Comparison of ENCODE assay signal across 9 cellular contexts in the genomic region with DNA sequence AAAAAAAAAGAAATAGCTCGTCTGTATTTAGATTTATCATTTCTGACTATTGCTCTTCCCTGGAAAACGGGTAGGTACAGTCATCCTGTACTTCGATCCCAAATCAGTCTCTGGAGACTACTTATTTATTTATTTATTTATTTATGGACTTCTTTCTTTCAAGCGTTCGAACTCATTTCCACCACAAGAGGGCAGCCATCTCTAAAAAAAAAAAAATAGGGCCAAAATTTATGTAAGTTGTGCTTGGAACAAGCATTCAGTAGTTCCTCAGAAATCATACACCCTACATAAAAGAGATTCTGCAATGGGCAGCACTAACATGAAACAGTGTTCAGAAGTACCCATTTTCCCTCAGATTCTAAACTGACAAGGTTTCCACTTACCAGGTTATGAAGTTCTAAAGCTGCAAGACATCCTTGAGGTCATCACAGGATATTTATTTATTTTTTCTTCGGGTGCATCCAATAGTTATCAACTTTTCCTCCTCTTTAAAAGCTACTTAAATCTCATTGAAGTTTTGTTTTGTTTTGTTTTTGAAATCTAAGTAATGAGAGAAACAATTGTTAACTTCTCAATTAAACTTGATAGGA. TPM values are rescaled to one million over a fixed set of nuclear protein-coding genes. Genes with fewer than 3 reads are reported as not detected.
DNase-seq lines count a peak whose midpoint lies in the region; ATAC-seq, FAIRE-seq and TF ChIP-seq lines count a peak whose summit lies in the region.
"Had no signal": no experiment of that assay in that cellular context is flagged by ENCODE, and none has a peak within 500 bp of the region (broad histone marks: within the 10 kb centered on the region; RNA-seq: fewer than 3 reads in every experiment).

No MANE protein-coding gene starts in this region.

- H3K9me3 ChIP-seq in endodermal cell (ENCODE audit: control insufficient read depth, low read length), result no peaks in the 10 kb centered on the region
- no peaks in the 10 kb centered on the region for H3K9me3 ChIP-seq in neutrophil
- no peaks in the 10 kb centered on the region for H3K9me3 ChIP-seq in WERI-Rb-1 (ENCODE audit: severe bottlenecking)

- H3K9me3 Mint-ChIP-seq in endodermal cell, result no peaks in the 10 kb centered on the region
- H3K9me3 Mint-ChIP-seq in stimulated activated naive CD8-positive, alpha-beta T cell treated with anti-CD3 and anti-CD28 coated beads, Interleukin-15, amount 100 ng/mL, for 72 hours, result no peaks in the 10 kb centered on the region

- no peak overlapping the region for H3K9ac ChIP-seq in endodermal cell (ENCODE audit: extremely low read depth, low read length, poor library complexity, severe bottlenecking)

- peaks cover 34% of the 10 kb centered on the region for H3K4me1 Mint-ChIP-seq in endodermal cell
- H3K4me1 Mint-ChIP-seq in stimulated activated naive CD8-positive, alpha-beta T cell treated with anti-CD3 and anti-CD28 coated beads, Interleukin-15, amount 100 ng/mL, for 72 hours, result peaks cover 8% of the 10 kb centered on the region

- FAIRE-seq in D721Med (lab: Jason Lieb, UNC), result no peak

- H3K36me3 Mint-ChIP-seq in endodermal cell (ENCODE audit: low read depth), result peaks cover 18% of the 10 kb centered on the region
- H3K36me3 Mint-ChIP-seq: IgD-negative memory B cell had no signal

- H3K27ac ChIP-seq in endodermal cell (ENCODE audit: low read depth, low read length) (no peak overlapping the region), neutrophil (no peak overlapping the region), WERI-Rb-1 (no peak overlapping the region)

- H3K4me3 ChIP-seq in endodermal cell (ENCODE audit: low read length) (no peak overlapping the region), neutrophil (ENCODE audit: low read depth in 1 of 2, low read length in 1 of 2) (no peak overlapping the region), WERI-Rb-1 (ENCODE audit: low read depth, low read length) (no peak overlapping the region)

- H3K27ac Mint-ChIP-seq in endodermal cell, result no peak overlapping the region
- H3K27ac Mint-ChIP-seq in stimulated activated naive CD8-positive, alpha-beta T cell treated with anti-CD3 and anti-CD28 coated beads, Interleukin-15, amount 100 ng/mL, for 72 hours, result no peak overlapping the region
- H3K27ac Mint-ChIP-seq: IgD-negative memory B cell had no signal

- H3K4me1 ChIP-seq in endodermal cell (ENCODE audit: control insufficient read depth, insufficient read depth, low read length), result peaks cover 8% of the 10 kb centered on the region
- peaks cover 21 to 32% of the 10 kb centered on the region in 2 experiments for H3K4me1 ChIP-seq in neutrophil (ENCODE audit: control insufficient read depth in 1 of 2, insufficient read depth in 1 of 2, low read depth in 1 of 2, low read length in 1 of 2)

- peaks cover 14% of the 10 kb centered on the region for H3K27me3 Mint-ChIP-seq in endodermal cell (ENCODE audit: insufficient read depth)
- H3K27me3 Mint-ChIP-seq in stimulated activated naive CD8-positive, alpha-beta T cell treated with anti-CD3 and anti-CD28 coated beads, Interleukin-15, amount 100 ng/mL, for 72 hours, result peaks cover 47% of the 10 kb centered on the region

- ATAC-seq in stimulated activated naive CD8-positive, alpha-beta T cell treated with anti-CD3 and anti-CD28 coated beads, Interleukin-15, amount 100 ng/mL, for 72 hours, result no peak

- H3K36me3 ChIP-seq in endodermal cell (ENCODE audit: control insufficient read depth, insufficient read depth, low read length), result peaks cover 15% of the 10 kb centered on the region
- no peaks in the 10 kb centered on the region for H3K36me3 ChIP-seq in neutrophil
- no peaks in the 10 kb centered on the region for H3K36me3 ChIP-seq in WERI-Rb-1

- 10 to 33% methylated on average over 2 to 3 of the region's 6 CpGs for WGBS in endodermal cell (ENCODE audit: insufficient coverage in 1 of 2, insufficient read length in 1 of 2), 2 experiments

- TF ChIP-seq CTCF in D721Med (IDR thresholded peaks at IDR 0.05; ENCODE audit: insufficient read depth, missing control alignments), result peak; percentile 55
- peak; percentile 81 for TF ChIP-seq CTCF in endodermal cell (conservative IDR thresholded peaks at IDR 0.05)
- peak; percentile 29 for TF ChIP-seq CTCF in neutrophil (IDR thresholded peaks at IDR 0.05)
- TF ChIP-seq CTCF in WERI-Rb-1 (IDR thresholded peaks at IDR 0.05; ENCODE audit: low read depth, low read length), result no peak

- H3K27me3 ChIP-seq in endodermal cell (ENCODE audit: control insufficient read depth, insufficient read depth, low read length, poor library complexity, severe bottlenecking), result no peaks in the 10 kb centered on the region
- peaks cover 96% of the 10 kb centered on the region for H3K27me3 ChIP-seq in neutrophil
- peaks cover 59% of the 10 kb centered on the region for H3K27me3 ChIP-seq in WERI-Rb-1 (ENCODE audit: insufficient read depth, low read depth, severe bottlenecking)

- DNase-seq in D721Med (ENCODE audit: insufficient read length, low spot score) (no peak), HuH-7.5 (ENCODE audit: low spot score) (peak; percentile 23), NOMO-1 (lab: John Stamatoyannopoulos, UW; ENCODE audit: unreplicated experiment in 2 of 2) (peak; percentile 38 to 54), endodermal cell (no peak), HPDE6-E6E7 (ENCODE audit: extremely low spot score) (no peak), WERI-Rb-1 (no peak)
- DNase-seq in stimulated activated naive CD8-positive, alpha-beta T cell treated with anti-CD3 and anti-CD28 coated beads, Interleukin-15, amount 100 ng/mL, for 72 hours, result no peak

- no peak overlapping the region for H3K4me3 Mint-ChIP-seq in endodermal cell
- no peak overlapping the region for H3K4me3 Mint-ChIP-seq in stimulated activated naive CD8-positive, alpha-beta T cell treated with anti-CD3 and anti-CD28 coated beads, Interleukin-15, amount 100 ng/mL, for 72 hours
- H3K4me3 Mint-ChIP-seq: IgD-negative memory B cell had no signal

RNA-seq across cellular contexts. Expression of a gene that starts 1.9 kb away (rescaled TPM):
- total RNA-seq in endodermal cell, result 100 to 1,000 TPM; 132 to 205 TPM
- polyA plus RNA-seq in endodermal cell (2013, experiment 1 of 2), result 31.7 TPM
- 38.4 TPM for polyA plus RNA-seq in endodermal cell (2013, experiment 2 of 2)
- polyA plus RNA-seq: IgD-negative memory B cell had no signal

Comparison
In these comparisons a context has a peak if more than half of its experiments do, and no peak if none do; other contexts are left out.
1. DNase-seq: peak in HuH-7.5 (single experiment) and NOMO-1 (2 of 2); none in D721Med (single experiment), endodermal cell (single experiment), HPDE6-E6E7 (single experiment), stimulated activated naive CD8-positive, alpha-beta T cell treated with anti-CD3 and anti-CD28 coated beads, Interleukin-15, amount 100 ng/mL, for 72 hours (0 of 2) and WERI-Rb-1 (single experiment).